ENCODE assay signal across 8 cellular contexts in genomic region chr18:9147440-9148238, GRCh38. TPM values are rescaled to one million over a fixed set of nuclear protein-coding genes. Genes with fewer than 3 reads are reported as not detected.
DNase-seq lines count a peak whose midpoint lies in the region; ATAC-seq, FAIRE-seq and TF ChIP-seq lines count a peak whose summit lies in the region.

No MANE protein-coding gene starts in this region.

- peaks cover 31% of the 10 kb centered on the region for H3K4me1 Mint-ChIP-seq in Calu3 (ENCODE audit: low read depth, unreplicated experiment)

- peaks cover 7% of the 10 kb centered on the region for H3K4me1 ChIP-seq in IMR-90 (ENCODE audit: control insufficient read depth, insufficient read depth, low read length)
- H3K4me1 ChIP-seq in kidney (ENCODE audit: control insufficient read depth in 1 of 2, insufficient read depth in 1 of 2, low read depth in 1 of 2, low read length in 2 of 2) = peaks cover 6 to 12% of the 10 kb centered on the region in 2 donors

- H3K27me3 ChIP-seq in IMR-90 (ENCODE audit: control insufficient read depth, insufficient read depth, low read length) (no peaks in the 10 kb centered on the region), bronchial epithelial cell (ENCODE audit: control insufficient read depth, insufficient read depth, low read length) (no peaks in the 10 kb centered on the region)

- TF ChIP-seq CTCF in Calu3 (IDR thresholded peaks at IDR 0.05; ENCODE audit: unreplicated experiment) (peak; percentile 61), IMR-90 (conservative IDR thresholded peaks at IDR 0.05; ENCODE audit: low read depth, low read length) (peak; percentile 80), bronchial epithelial cell (IDR thresholded peaks at IDR 0.05; ENCODE audit: insufficient read depth, low read length, severe bottlenecking) (peak; percentile 67), kidney (IDR thresholded peaks at IDR 0.05; ENCODE audit: borderline replicate concordance, extremely low read depth, insufficient read depth) (peak; percentile 76)

- no peaks in the 10 kb centered on the region; the same call in 1 of the 2 replicates for H3K36me3 ChIP-seq in IMR-90 (ENCODE audit: control insufficient read depth, insufficient read depth, low read length)
- H3K36me3 ChIP-seq in bronchial epithelial cell (ENCODE audit: control insufficient read depth, insufficient read depth, low read length) = no peaks in the 10 kb centered on the region
- H3K36me3 ChIP-seq in kidney (ENCODE audit: control insufficient read depth in 1 of 2, insufficient read depth in 2 of 2, low read length in 2 of 2) = no peaks in the 10 kb centered on the region

- H3K27ac Mint-ChIP-seq in Calu3 (ENCODE audit: unreplicated experiment) = no peak overlapping the region

- CTCF ChIA-PET in Calu3 (lab: Charles Lee) = interaction anchor here (0.8 to 1.0 kb wide), 3 partner anchors 8 to 74 kb away, joined by 3 to 11 read pairs (median 5); partner anchors contain the start of gene ANKRD12
- CTCF ChIA-PET in IMR-90 (lab: Yijun Ruan, JAX) = interaction anchor here (1.0 to 1.4 kb wide), 4 partner anchors 9 to 74 kb away, joined by 3 to 7 read pairs (median 4); no protein-coding TSS in a partner anchor

- H3K9me1 ChIP-seq in IMR-90 (ENCODE audit: insufficient read depth, low read length) = peaks cover 6% of the 10 kb centered on the region

- H3K23ac ChIP-seq in IMR-90 (ENCODE audit: low read depth, low read length) = no peak overlapping the region; the same call in 1 of the 2 replicates

- no peak overlapping the region for H2BK120ac ChIP-seq in IMR-90 (ENCODE audit: low read depth, low read length)

- peak; percentile 41 for ATAC-seq in GM19351 (IDR thresholded peaks at IDR 0.05; ENCODE audit: unreplicated experiment)
- peak; percentile 84 for ATAC-seq in IMR-90 (ENCODE audit: low read depth)
- no peak for ATAC-seq in HG02938 (IDR thresholded peaks at IDR 0.05; ENCODE audit: unreplicated experiment)

- H2AFZ ChIP-seq in IMR-90 (replicated peaks; ENCODE audit: low read length, poor library complexity) = no peak overlapping the region

- H3K14ac ChIP-seq in IMR-90 (replicated peaks; ENCODE audit: low read depth, low read length) = no peak overlapping the region

- peak overlapping the region; percentile 75 for H2BK5ac ChIP-seq in IMR-90 (ENCODE audit: low read depth, low read length, poor library complexity, severe bottlenecking)

- H3K9me3 Mint-ChIP-seq in Calu3 (ENCODE audit: low read depth, unreplicated experiment) = no peaks in the 10 kb centered on the region

- FAIRE-seq in RCC 7860 (lab: Jason Lieb, UNC) = peak; percentile 75
- FAIRE-seq in bronchial epithelial cell (lab: Jason Lieb, UNC) = no peak
- peak; percentile 91 for FAIRE-seq in kidney (lab: Jason Lieb, UNC)

- peak; percentile 83 for TF ChIP-seq RAD21 in IMR-90 (IDR thresholded peaks at IDR 0.05; ENCODE audit: low read length)

- DNase-seq in Calu3 (peak; percentile 39), IMR-90 (peak; percentile 81), RCC 7860 (ENCODE audit: low spot score) (peak; percentile 51), bronchial epithelial cell (ENCODE audit: low read depth) (peak; percentile 77), kidney (no peak), stromal cell of bone marrow (ENCODE audit: low read depth) (peak; percentile 56)

- H3K4me3 ChIP-seq in IMR-90 (ENCODE audit: insufficient read depth, low read depth, low read length) (no peak overlapping the region), bronchial epithelial cell (ENCODE audit: low read depth, low read length) (no peak overlapping the region), kidney (ENCODE audit: low read length in 2 of 2) (no peak overlapping the region)

- no peak overlapping the region for H3K27ac ChIP-seq in IMR-90 (ENCODE audit: insufficient read depth, low read length)
- H3K27ac ChIP-seq in kidney (ENCODE audit: low read depth in 2 of 2, low read length in 2 of 2) = no peak overlapping the region

- H2BK20ac ChIP-seq in IMR-90 (ENCODE audit: low read depth, low read length) = no peak overlapping the region

- no peak overlapping the region for H3K4ac ChIP-seq in IMR-90 (ENCODE audit: low read depth, low read length)

- H2AK9ac ChIP-seq in IMR-90 (replicated peaks; ENCODE audit: low read depth, low read length, poor library complexity) = no peak overlapping the region

- no peak overlapping the region for H4K5ac ChIP-seq in IMR-90 (ENCODE audit: low read depth, low read length)

- H3K4me2 ChIP-seq in IMR-90 (ENCODE audit: low read depth, low read length) = peak overlapping the region; percentile 44; the same call in 1 of the 2 replicates

- H2BK15ac ChIP-seq in IMR-90 (ENCODE audit: low read depth, low read length) = no peak overlapping the region

- H3K18ac ChIP-seq in IMR-90 (ENCODE audit: low read depth, low read length) = peak overlapping the region; percentile 54; the same call in 1 of the 2 replicates

- H4K8ac ChIP-seq in IMR-90 (ENCODE audit: low read depth in 2 of 2, low read length in 2 of 2) = no peak overlapping the region

- H3K56ac ChIP-seq in IMR-90 (ENCODE audit: extremely low read depth, insufficient read depth, low read length) = no peak overlapping the region

- H2AK5ac ChIP-seq in IMR-90 (ENCODE audit: low read depth, low read length) = no peak overlapping the region

- H3K9me3 ChIP-seq in IMR-90 (ENCODE audit: control insufficient read depth, insufficient read depth, low read length) (no peaks in the 10 kb centered on the region), kidney (ENCODE audit: control insufficient read depth in 1 of 2, low read length in 2 of 2) (no peaks in the 10 kb centered on the region)

- intact Hi-C loops in Calu3 (cut with micrococcal nuclease; ENCODE audit: unreplicated experiment) = loop anchor here (1.0 to 10.0 kb wide), 2 partner anchors 74 to 153 kb away; no protein-coding TSS in a partner anchor
- intact Hi-C loops in IMR-90 (cut with micrococcal nuclease) = loop anchor here (1.0 to 10.0 kb wide), 3 partner anchors 74 to 495 kb away; no protein-coding TSS in a partner anchor
- intact Hi-C loops in kidney (cut with DNase I) = no loop called here

- H3K9ac ChIP-seq in IMR-90 (ENCODE audit: low read depth, low read length) (peak overlapping the region; percentile 50; the same call in 1 of the 2 replicates), kidney (ENCODE audit: low read length in 2 of 2) (peak overlapping the region in 1 of 2 donors; percentile 1)

- no CpG with 5 or more reads among the region's 1 CpG for WGBS in IMR-90 (ENCODE audit: extremely low coverage in 2 of 2, insufficient read length in 1 of 2), 2 experiments

- BruUV-seq in Calu3 (replicated peaks; lab: Mats Ljungman, UMichigan) (no TSS peak), IMR-90 (replicated peaks; lab: Mats Ljungman, UMichigan) (no TSS peak)

- dilution Hi-C loops in IMR-90 (cut with HindIII; ENCODE audit: low sequenced_read_pairs, unreplicated experiment) = no loop called here

- H4K91ac ChIP-seq in IMR-90 (ENCODE audit: insufficient read depth, low read depth, low read length) = no peak overlapping the region

- in situ Hi-C loops in IMR-90 (cut with MboI; ENCODE audit: low sequenced_read_pairs) = no loop called here

- no peaks in the 10 kb centered on the region for H3K27me3 Mint-ChIP-seq in Calu3 (ENCODE audit: unreplicated experiment)

- no peak overlapping the region for H3K4me3 Mint-ChIP-seq in Calu3 (ENCODE audit: low read depth, unreplicated experiment)

- H3K79me1 ChIP-seq in IMR-90 (ENCODE audit: low read depth in 1 of 2, low read length in 2 of 2) = peaks cover 7 to 52% of the 10 kb centered on the region in 2 experiments; a peak in 3 of 4 replicates

- POLR2A ChIA-PET in IMR-90 (lab: Charles Lee; ENCODE audit: unreplicated experiment) = no interaction called here

- peaks cover 59% of the 10 kb centered on the region; the same call in 1 of the 2 replicates for H4K20me1 ChIP-seq in IMR-90 (ENCODE audit: insufficient read depth, low read length)

- no peak for TF ChIP-seq POLR2A in IMR-90 (IDR thresholded peaks at IDR 0.05; ENCODE audit: low read depth, low read length)

- H3K36me3 Mint-ChIP-seq in Calu3 (ENCODE audit: insufficient read depth, unreplicated experiment) = peaks cover 5% of the 10 kb centered on the region

TF ChIP-seq in IMR-90, 13 proteins besides CTCF, POLR2A, EP300 and RAD21:
- TF ChIP-seq SMC3 (IDR thresholded peaks at IDR 0.05; ENCODE audit: low read depth, low read length) (peak; percentile 76), FOS (IDR thresholded peaks at IDR 0.05; ENCODE audit: low read depth, low read length) (no peak)

RNA-seq across cellular contexts. Expression of gene ANKRD12, which starts 11.1 kb away (rescaled TPM):
- total RNA-seq in Calu3 (2022) (36.3 and 40.7 TPM in 2 replicates), IMR-90 (2012; rRNA removed) (12.9 and 31.7 TPM in 2 replicates), bronchial epithelial cell (9.2 and 17.8 TPM in 2 replicates), kidney (81.8 TPM)
- polyA plus RNA-seq in IMR-90 (2012; rRNA removed) (1.9 and 2.6 TPM in 2 replicates), kidney (ENCODE audit: insufficient read depth, low read depth, low replicate concordance) (3.9 TPM)
- 0.41 and 4.3 TPM in 2 replicates for polyA plus RNA-seq in IMR-90 (2012; cell fraction: cytosol; rRNA removed)
- polyA plus RNA-seq in IMR-90 (2012; cell fraction: nucleus; rRNA removed; ENCODE audit: low replicate concordance) = 2.5 and 4.6 TPM in 2 replicates

RNA-seq across cellular contexts. Expression of gene NDUFV2, which starts 45.1 kb away (rescaled TPM):
- total RNA-seq in Calu3 (2022) = 199 TPM in 2 replicates
- 106 and 115 TPM in 2 replicates for total RNA-seq in IMR-90 (2012; rRNA removed)
- polyA plus RNA-seq in IMR-90 (2012; rRNA removed) = 121 and 126 TPM in 2 replicates
- polyA plus RNA-seq in IMR-90 (2012; cell fraction: cytosol; rRNA removed) = 41.8 and 55.5 TPM in 2 replicates
- 11.4 and 58.7 TPM in 2 replicates for polyA plus RNA-seq in IMR-90 (2012; cell fraction: nucleus; rRNA removed; ENCODE audit: low replicate concordance)
- total RNA-seq in bronchial epithelial cell = 69.0 and 70.2 TPM in 2 replicates
- total RNA-seq in kidney = 131 TPM
- polyA plus RNA-seq in kidney (ENCODE audit: insufficient read depth, low read depth, low replicate concordance) = 391 TPM
